ENCODE assay signal across 1 cellular context in the genomic region with DNA sequence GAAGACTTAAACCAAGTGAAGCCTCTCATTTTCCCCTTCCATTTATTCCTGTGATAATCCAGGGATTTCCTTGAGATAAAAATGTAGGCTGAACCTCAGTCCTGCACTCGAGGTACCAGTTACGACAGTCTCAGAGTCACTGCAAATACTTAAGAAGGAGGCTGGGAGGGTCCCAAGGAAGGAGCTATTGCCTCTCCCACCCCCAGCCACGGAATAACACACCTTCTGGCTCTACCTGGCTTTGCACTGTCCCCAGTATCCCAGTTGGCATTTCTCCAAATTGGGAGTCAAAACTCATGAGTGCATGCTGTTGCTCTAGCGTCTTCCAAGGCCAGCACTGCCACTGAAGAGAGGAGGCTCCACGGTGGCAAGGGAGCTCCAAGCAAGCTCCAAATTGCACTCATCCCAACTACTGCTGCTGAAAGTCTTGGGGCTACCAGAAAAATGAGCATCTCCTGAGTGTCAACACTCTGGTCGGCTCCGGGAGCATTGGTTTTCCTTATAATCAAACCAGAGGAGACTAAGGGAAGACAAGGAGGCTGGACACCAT.
TF ChIP-seq lines count a peak whose summit lies in the region.

No MANE protein-coding gene starts in this region.

TF ChIP-seq in GM23338, 12 proteins besides CTCF, POLR2A, EP300 and RAD21 (continued from another document):
- TF ChIP-seq, protein P1, sequence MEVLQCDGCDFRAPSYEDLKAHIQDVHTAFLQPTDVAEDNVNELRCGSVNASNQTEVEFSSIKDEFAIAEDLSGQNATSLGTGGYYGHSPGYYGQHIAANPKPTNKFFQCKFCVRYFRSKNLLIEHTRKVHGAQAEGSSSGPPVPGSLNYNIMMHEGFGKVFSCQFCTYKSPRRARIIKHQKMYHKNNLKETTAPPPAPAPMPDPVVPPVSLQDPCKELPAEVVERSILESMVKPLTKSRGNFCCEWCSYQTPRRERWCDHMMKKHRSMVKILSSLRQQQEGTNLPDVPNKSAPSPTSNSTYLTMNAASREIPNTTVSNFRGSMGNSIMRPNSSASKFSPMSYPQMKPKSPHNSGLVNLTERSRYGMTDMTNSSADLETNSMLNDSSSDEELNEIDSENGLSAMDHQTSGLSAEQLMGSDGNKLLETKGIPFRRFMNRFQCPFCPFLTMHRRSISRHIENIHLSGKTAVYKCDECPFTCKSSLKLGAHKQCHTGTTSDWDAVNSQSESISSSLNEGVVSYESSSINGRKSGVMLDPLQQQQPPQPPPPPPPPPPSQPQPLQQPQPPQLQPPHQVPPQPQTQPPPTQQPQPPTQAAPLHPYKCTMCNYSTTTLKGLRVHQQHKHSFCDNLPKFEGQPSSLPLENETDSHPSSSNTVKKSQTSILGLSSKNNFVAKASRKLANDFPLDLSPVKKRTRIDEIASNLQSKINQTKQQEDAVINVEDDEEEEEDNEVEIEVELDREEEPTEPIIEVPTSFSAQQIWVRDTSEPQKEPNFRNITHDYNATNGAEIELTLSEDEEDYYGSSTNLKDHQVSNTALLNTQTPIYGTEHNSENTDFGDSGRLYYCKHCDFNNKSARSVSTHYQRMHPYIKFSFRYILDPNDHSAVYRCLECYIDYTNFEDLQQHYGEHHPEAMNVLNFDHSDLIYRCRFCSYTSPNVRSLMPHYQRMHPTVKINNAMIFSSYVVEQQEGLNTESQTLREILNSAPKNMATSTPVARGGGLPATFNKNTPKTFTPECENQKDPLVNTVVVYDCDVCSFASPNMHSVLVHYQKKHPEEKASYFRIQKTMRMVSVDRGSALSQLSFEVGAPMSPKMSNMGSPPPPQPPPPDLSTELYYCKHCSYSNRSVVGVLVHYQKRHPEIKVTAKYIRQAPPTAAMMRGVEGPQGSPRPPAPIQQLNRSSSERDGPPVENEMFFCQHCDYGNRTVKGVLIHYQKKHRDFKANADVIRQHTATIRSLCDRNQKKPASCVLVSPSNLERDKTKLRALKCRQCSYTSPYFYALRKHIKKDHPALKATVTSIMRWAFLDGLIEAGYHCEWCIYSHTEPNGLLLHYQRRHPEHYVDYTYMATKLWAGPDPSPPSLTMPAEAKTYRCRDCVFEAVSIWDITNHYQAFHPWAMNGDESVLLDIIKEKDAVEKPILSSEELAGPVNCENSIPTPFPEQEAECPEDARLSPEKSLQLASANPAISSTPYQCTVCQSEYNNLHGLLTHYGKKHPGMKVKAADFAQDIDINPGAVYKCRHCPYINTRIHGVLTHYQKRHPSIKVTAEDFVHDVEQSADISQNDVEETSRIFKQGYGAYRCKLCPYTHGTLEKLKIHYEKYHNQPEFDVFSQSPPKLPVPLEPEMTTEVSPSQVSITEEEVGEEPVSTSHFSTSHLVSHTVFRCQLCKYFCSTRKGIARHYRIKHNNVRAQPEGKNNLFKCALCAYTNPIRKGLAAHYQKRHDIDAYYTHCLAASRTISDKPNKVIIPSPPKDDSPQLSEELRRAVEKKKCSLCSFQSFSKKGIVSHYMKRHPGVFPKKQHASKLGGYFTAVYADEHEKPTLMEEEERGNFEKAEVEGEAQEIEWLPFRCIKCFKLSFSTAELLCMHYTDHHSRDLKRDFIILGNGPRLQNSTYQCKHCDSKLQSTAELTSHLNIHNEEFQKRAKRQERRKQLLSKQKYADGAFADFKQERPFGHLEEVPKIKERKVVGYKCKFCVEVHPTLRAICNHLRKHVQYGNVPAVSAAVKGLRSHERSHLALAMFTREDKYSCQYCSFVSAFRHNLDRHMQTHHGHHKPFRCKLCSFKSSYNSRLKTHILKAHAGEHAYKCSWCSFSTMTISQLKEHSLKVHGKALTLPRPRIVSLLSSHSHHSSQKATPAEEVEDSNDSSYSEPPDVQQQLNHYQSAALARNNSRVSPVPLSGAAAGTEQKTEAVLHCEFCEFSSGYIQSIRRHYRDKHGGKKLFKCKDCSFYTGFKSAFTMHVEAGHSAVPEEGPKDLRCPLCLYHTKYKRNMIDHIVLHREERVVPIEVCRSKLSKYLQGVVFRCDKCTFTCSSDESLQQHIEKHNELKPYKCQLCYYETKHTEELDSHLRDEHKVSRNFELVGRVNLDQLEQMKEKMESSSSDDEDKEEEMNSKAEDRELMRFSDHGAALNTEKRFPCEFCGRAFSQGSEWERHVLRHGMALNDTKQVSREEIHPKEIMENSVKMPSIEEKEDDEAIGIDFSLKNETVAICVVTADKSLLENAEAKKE (CRISPR knock-in tag; IDR thresholded peaks at IDR 0.05) = no peak
- TF ChIP-seq ETS1 (IDR thresholded peaks at IDR 0.05) (no peak), EZH2 (IDR thresholded peaks at IDR 0.05; ENCODE audit: low read depth, unreplicated experiment) (no peak), ZNF331 (CRISPR knock-in tag; IDR thresholded peaks at IDR 0.05; ENCODE audit: low read depth) (no peak), POLR2AphosphoS5 (IDR thresholded peaks at IDR 0.05; ENCODE audit: low read depth) (no peak)
- TF ChIP-seq, protein P2, sequence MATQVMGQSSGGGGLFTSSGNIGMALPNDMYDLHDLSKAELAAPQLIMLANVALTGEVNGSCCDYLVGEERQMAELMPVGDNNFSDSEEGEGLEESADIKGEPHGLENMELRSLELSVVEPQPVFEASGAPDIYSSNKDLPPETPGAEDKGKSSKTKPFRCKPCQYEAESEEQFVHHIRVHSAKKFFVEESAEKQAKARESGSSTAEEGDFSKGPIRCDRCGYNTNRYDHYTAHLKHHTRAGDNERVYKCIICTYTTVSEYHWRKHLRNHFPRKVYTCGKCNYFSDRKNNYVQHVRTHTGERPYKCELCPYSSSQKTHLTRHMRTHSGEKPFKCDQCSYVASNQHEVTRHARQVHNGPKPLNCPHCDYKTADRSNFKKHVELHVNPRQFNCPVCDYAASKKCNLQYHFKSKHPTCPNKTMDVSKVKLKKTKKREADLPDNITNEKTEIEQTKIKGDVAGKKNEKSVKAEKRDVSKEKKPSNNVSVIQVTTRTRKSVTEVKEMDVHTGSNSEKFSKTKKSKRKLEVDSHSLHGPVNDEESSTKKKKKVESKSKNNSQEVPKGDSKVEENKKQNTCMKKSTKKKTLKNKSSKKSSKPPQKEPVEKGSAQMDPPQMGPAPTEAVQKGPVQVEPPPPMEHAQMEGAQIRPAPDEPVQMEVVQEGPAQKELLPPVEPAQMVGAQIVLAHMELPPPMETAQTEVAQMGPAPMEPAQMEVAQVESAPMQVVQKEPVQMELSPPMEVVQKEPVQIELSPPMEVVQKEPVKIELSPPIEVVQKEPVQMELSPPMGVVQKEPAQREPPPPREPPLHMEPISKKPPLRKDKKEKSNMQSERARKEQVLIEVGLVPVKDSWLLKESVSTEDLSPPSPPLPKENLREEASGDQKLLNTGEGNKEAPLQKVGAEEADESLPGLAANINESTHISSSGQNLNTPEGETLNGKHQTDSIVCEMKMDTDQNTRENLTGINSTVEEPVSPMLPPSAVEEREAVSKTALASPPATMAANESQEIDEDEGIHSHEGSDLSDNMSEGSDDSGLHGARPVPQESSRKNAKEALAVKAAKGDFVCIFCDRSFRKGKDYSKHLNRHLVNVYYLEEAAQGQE (IDR thresholded peaks at IDR 0.05; ENCODE audit: unreplicated experiment) = no peak
